ENCODE assay signal across 8 cellular contexts in genomic region chr10:71963351-71963755, GRCh38. TPM values are rescaled to one million over a fixed set of nuclear protein-coding genes. Genes with fewer than 3 reads are reported as not detected.
DNase-seq lines count a peak whose midpoint lies in the region; ATAC-seq and TF ChIP-seq lines count a peak whose summit lies in the region.

No MANE protein-coding gene starts in this region.

- no peak for DNase-seq in CD4-positive, CD25-positive, alpha-beta regulatory T cell
- DNase-seq in activated naive CD8-positive, alpha-beta T cell treated with anti-CD3 and anti-CD28 coated beads, Interleukin-2, amount 10 ng/mL, durations not matched to agents 7 days and 5 days, result no peak
- DNase-seq in heart right ventricle, result peak; percentile 45 to 77
- DNase-seq in trophoblast cell, result no peak
- no peak for DNase-seq in pons (ENCODE audit: low spot score)

- no peak for TF ChIP-seq CTCF in heart right ventricle (IDR thresholded peaks at IDR 0.05)

- peaks cover 11% of the 10 kb centered on the region for H3K27me3 ChIP-seq in CD4-positive, CD25-positive, alpha-beta regulatory T cell (ENCODE audit: control insufficient read depth, insufficient read depth, low read length)
- H3K27me3 ChIP-seq in heart right ventricle (peaks cover 0 to 28% (median 0%) of the 10 kb centered on the region in 7 donors), trophoblast cell (ENCODE audit: insufficient read depth, low read length) (no peaks in the 10 kb centered on the region)

- POLR2A ChIA-PET in activated naive CD8-positive, alpha-beta T cell treated with anti-CD3 and anti-CD28 coated beads, Interleukin-2, amount 10 ng/mL, durations not matched to agents 7 days and 5 days (lab: Charles Lee), result no interaction called here

- peak overlapping the region; percentile 22 for H4K12ac ChIP-seq in trophoblast cell (ENCODE audit: low read depth, low read length)

- no peaks in the 10 kb centered on the region for H3K9me3 ChIP-seq in CD4-positive, CD25-positive, alpha-beta regulatory T cell (ENCODE audit: control insufficient read depth in 2 of 2, low read length in 2 of 2)
- H3K9me3 ChIP-seq in heart right ventricle, result no peaks in the 10 kb centered on the region
- peaks cover 2% of the 10 kb centered on the region for H3K9me3 ChIP-seq in trophoblast cell (ENCODE audit: insufficient read depth, low read depth, low read length)

- peak overlapping the region; percentile 60 for H3K14ac ChIP-seq in trophoblast cell (ENCODE audit: low read length)

- peak overlapping the region in 3 of 4 donors; percentile 41 to 63 (median 50) for H3K4me3 Mint-ChIP-seq in CD4-positive, CD25-positive, alpha-beta regulatory T cell
- peak overlapping the region; percentile 36 for H3K4me3 Mint-ChIP-seq in activated naive CD8-positive, alpha-beta T cell treated with anti-CD3 and anti-CD28 coated beads, Interleukin-2, amount 10 ng/mL, durations not matched to agents 7 days and 5 days

- peak overlapping the region; percentile 69 for H2AFZ ChIP-seq in trophoblast cell (ENCODE audit: insufficient read depth, low read length, poor library complexity)

- intact Hi-C loops in heart right ventricle (cut with DNase I), result loop anchor here in 7 of 10 donors (2.0 to 10.0 kb wide), 9 partner anchors 44 to 374 kb away; partner anchors contain the start of genes ANAPC16 (in 1 of the 7) and ASCC1 (in 1 of the 7)

- no peak overlapping the region for H3K27ac ChIP-seq in CD4-positive, CD25-positive, alpha-beta regulatory T cell (ENCODE audit: insufficient read depth, low read length, poor library complexity, severe bottlenecking)
- H3K27ac ChIP-seq in heart right ventricle, result peak overlapping the region; percentile 92 to 100 (median 98)
- H3K27ac ChIP-seq in trophoblast cell (ENCODE audit: low read depth, low read length), result peak overlapping the region; percentile 65

- no peak overlapping the region for H3K9ac ChIP-seq in trophoblast cell (ENCODE audit: low read length)

- H3K9me3 Mint-ChIP-seq in CD4-positive, CD25-positive, alpha-beta regulatory T cell, result no peaks in the 10 kb centered on the region
- H3K9me3 Mint-ChIP-seq in activated naive CD8-positive, alpha-beta T cell treated with anti-CD3 and anti-CD28 coated beads, Interleukin-2, amount 10 ng/mL, durations not matched to agents 7 days and 5 days, result no peaks in the 10 kb centered on the region

- H2BK120ac ChIP-seq in trophoblast cell (ENCODE audit: insufficient read depth, low read length, poor library complexity), result peak overlapping the region; percentile 95

- peaks cover 66% of the 10 kb centered on the region for H3K27me3 Mint-ChIP-seq in CD4-positive, CD25-positive, alpha-beta regulatory T cell
- H3K27me3 Mint-ChIP-seq in activated naive CD8-positive, alpha-beta T cell treated with anti-CD3 and anti-CD28 coated beads, Interleukin-2, amount 10 ng/mL, durations not matched to agents 7 days and 5 days, result peaks cover 54% of the 10 kb centered on the region

- peaks cover 14% of the 10 kb centered on the region for H3K4me1 ChIP-seq in CD4-positive, CD25-positive, alpha-beta regulatory T cell (ENCODE audit: control insufficient read depth, insufficient read depth, low read length, poor library complexity, severe bottlenecking)
- H3K4me1 ChIP-seq in heart right ventricle, result peaks cover 11 to 52% (median 41%) of the 10 kb centered on the region in 9 donors
- peaks cover 18 to 24% of the 10 kb centered on the region in 2 experiments for H3K4me1 ChIP-seq in trophoblast cell (ENCODE audit: control insufficient read depth in 1 of 2, insufficient read depth in 2 of 2, low read length in 2 of 2)

- peak overlapping the region; percentile 90 for H3K4ac ChIP-seq in trophoblast cell (ENCODE audit: low read depth, low read length)

- peak overlapping the region; percentile 73 for H2AK5ac ChIP-seq in trophoblast cell (ENCODE audit: low read length)

- 23 to 28% methylated on average over 20 of the region's 20 CpGs for WGBS in heart right ventricle, 2 donors
- WGBS in trophoblast cell (ENCODE audit: extremely low coverage, insufficient coverage, insufficient read length), result no CpG with 5 or more reads among the region's 20 CpGs

- H3K4me3 ChIP-seq in CD4-positive, CD25-positive, alpha-beta regulatory T cell (ENCODE audit: low read depth, low read length), result no peak overlapping the region
- peak overlapping the region; percentile 67 to 95 (median 84) for H3K4me3 ChIP-seq in heart right ventricle
- peak overlapping the region; percentile 76 for H3K4me3 ChIP-seq in trophoblast cell (ENCODE audit: low read depth, low read length)

- H2BK5ac ChIP-seq in trophoblast cell (ENCODE audit: low read depth, low read length, poor library complexity), result peak overlapping the region; percentile 91

- H3K23ac ChIP-seq in trophoblast cell (ENCODE audit: low read length), result no peak overlapping the region

- peaks cover 29% of the 10 kb centered on the region for H3K79me1 ChIP-seq in trophoblast cell (ENCODE audit: low read length)

- H3K36me3 Mint-ChIP-seq in CD4-positive, CD25-positive, alpha-beta regulatory T cell, result no peaks in the 10 kb centered on the region
- no peaks in the 10 kb centered on the region for H3K36me3 Mint-ChIP-seq in activated naive CD8-positive, alpha-beta T cell treated with anti-CD3 and anti-CD28 coated beads, Interleukin-2, amount 10 ng/mL, durations not matched to agents 7 days and 5 days

- H4K8ac ChIP-seq in trophoblast cell (ENCODE audit: low read depth, low read length), result peak overlapping the region; percentile 80

- H3K27ac Mint-ChIP-seq in CD4-positive, CD25-positive, alpha-beta regulatory T cell, result no peak overlapping the region
- no peak overlapping the region for H3K27ac Mint-ChIP-seq in activated naive CD8-positive, alpha-beta T cell treated with anti-CD3 and anti-CD28 coated beads, Interleukin-2, amount 10 ng/mL, durations not matched to agents 7 days and 5 days

- peaks cover 0 to 14% (median 1%) of the 10 kb centered on the region in 4 donors for H3K4me1 Mint-ChIP-seq in CD4-positive, CD25-positive, alpha-beta regulatory T cell
- peaks cover 5% of the 10 kb centered on the region for H3K4me1 Mint-ChIP-seq in activated naive CD8-positive, alpha-beta T cell treated with anti-CD3 and anti-CD28 coated beads, Interleukin-2, amount 10 ng/mL, durations not matched to agents 7 days and 5 days

- ATAC-seq in CD4-positive, CD25-positive, alpha-beta regulatory T cell (ENCODE audit: low read depth in 2 of 2), result no peak
- no peak for ATAC-seq in activated naive CD8-positive, alpha-beta T cell treated with anti-CD3 and anti-CD28 coated beads, Interleukin-2, amount 10 ng/mL, durations not matched to agents 7 days and 5 days (ENCODE audit: low read depth)
- ATAC-seq in heart right ventricle, result peak; percentile 40 to 83 (median 66)
- no peak for ATAC-seq in GM19328 (IDR thresholded peaks at IDR 0.05; ENCODE audit: unreplicated experiment)
- ATAC-seq in GM18520 (IDR thresholded peaks at IDR 0.05; ENCODE audit: unreplicated experiment), result no peak
- ATAC-seq in HG03095 (IDR thresholded peaks at IDR 0.05; ENCODE audit: unreplicated experiment), result no peak

- H3K4me2 ChIP-seq in trophoblast cell (ENCODE audit: low read length), result peak overlapping the region; percentile 79

- H3K79me2 ChIP-seq in trophoblast cell (ENCODE audit: control insufficient read depth, insufficient read depth, low read length, poor library complexity), result peaks cover 26% of the 10 kb centered on the region

- peak overlapping the region; percentile 83 for H3K18ac ChIP-seq in trophoblast cell (ENCODE audit: low read length)

- H4K91ac ChIP-seq in trophoblast cell (ENCODE audit: low read depth, low read length), result peak overlapping the region; percentile 97

- peak overlapping the region; percentile 88 for H2BK12ac ChIP-seq in trophoblast cell (ENCODE audit: low read length)

- no peaks in the 10 kb centered on the region for H3K36me3 ChIP-seq in CD4-positive, CD25-positive, alpha-beta regulatory T cell (ENCODE audit: control insufficient read depth, insufficient read depth, low read length)
- H3K36me3 ChIP-seq in heart right ventricle (peaks cover 0 to 3% (median 0%) of the 10 kb centered on the region in 9 donors), trophoblast cell (ENCODE audit: control insufficient read depth in 1 of 2, insufficient read depth in 2 of 2, low read length in 2 of 2) (no peaks in the 10 kb centered on the region)

RNA-seq across cellular contexts. Expression of gene CHST3, which starts 0.8 kb away (rescaled TPM):
- total RNA-seq in CD4-positive, CD25-positive, alpha-beta regulatory T cell, result not detected
- not detected for polyA plus RNA-seq in CD4-positive, CD25-positive, alpha-beta regulatory T cell
- not detected for total RNA-seq in activated naive CD8-positive, alpha-beta T cell treated with anti-CD3 and anti-CD28 coated beads, Interleukin-2, amount 10 ng/mL, durations not matched to agents 7 days and 5 days
- total RNA-seq in heart right ventricle, result 10 to 100 TPM; 14.5 to 28.7 (median 21.3) TPM
- 10 to 100 TPM in 1 of 2 donors, 1 to 10 TPM in 1; 6.3 to 12.0 TPM for polyA plus RNA-seq in heart right ventricle
- polyA plus RNA-seq in trophoblast cell (2013), result 12.1 and 12.5 TPM in 2 replicates

Comparison
In these comparisons a context has a peak if more than half of its experiments do, and no peak if none do; other contexts are left out.
1. ATAC-seq: peak in heart right ventricle (8 of 8); none in CD4-positive, CD25-positive, alpha-beta regulatory T cell (0 of 2), activated naive CD8-positive, alpha-beta T cell treated with anti-CD3 and anti-CD28 coated beads, Interleukin-2, amount 10 ng/mL, durations not matched to agents 7 days and 5 days (single experiment), GM19328 (single experiment), GM18520 (single experiment) and HG03095 (single experiment).
2. DNase-seq: peak in heart right ventricle (2 of 2); none in CD4-positive, CD25-positive, alpha-beta regulatory T cell (0 of 3), activated naive CD8-positive, alpha-beta T cell treated with anti-CD3 and anti-CD28 coated beads, Interleukin-2, amount 10 ng/mL, durations not matched to agents 7 days and 5 days (single experiment), trophoblast cell (0 of 2) and pons (single experiment).
3. RNA of gene CHST3, which starts 0.8 kb away (total RNA-seq): 14.5 to 28.7 TPM in heart right ventricle; not detected in CD4-positive, CD25-positive, alpha-beta regulatory T cell (single experiment) and not detected in activated naive CD8-positive, alpha-beta T cell treated with anti-CD3 and anti-CD28 coated beads, Interleukin-2, amount 10 ng/mL, durations not matched to agents 7 days and 5 days; every median in the first group is over 10 times any median in the second.